In genomic region chr2:26299488-26300092, GRCh38 we compare ENCODE assay signal across 8 cellular contexts. TPM values are rescaled to one million over a fixed set of nuclear protein-coding genes. Genes with fewer than 3 reads are reported as not detected.
DNase-seq lines count a peak whose midpoint lies in the region; ATAC-seq and TF ChIP-seq lines count a peak whose summit lies in the region.

No MANE protein-coding gene starts in this region.

- no peak for TF ChIP-seq CTCF in epithelial cell of proximal tubule (conservative IDR thresholded peaks at IDR 0.05; ENCODE audit: low read depth, low read length)
- TF ChIP-seq CTCF in osteocyte (IDR thresholded peaks at IDR 0.05) = no peak

- H3K27ac Mint-ChIP-seq in osteocyte (ENCODE audit: unreplicated experiment) = no peak overlapping the region

- H3K27ac ChIP-seq in SJCRH30 (peak overlapping the region; percentile 75), muscle layer of colon (ENCODE audit: low read depth, low read length) (peak overlapping the region; percentile 86)

- DNase-seq in stimulated activated CD4-positive, alpha-beta T cell treated with anti-CD3 and anti-CD28 coated beads, Interleukin-4, amount 100 ng/mL, for 1 hour = peak; percentile 16
- DNase-seq in stimulated activated CD4-positive, alpha-beta T cell treated with anti-CD3 and anti-CD28 coated beads, Interleukin-12 subunit alpha, Interleukin-12 subunit beta, amount 100 ng/mL, for 4 hours = no peak
- peak; percentile 79 to 86 for DNase-seq in SJCRH30
- no peak for DNase-seq in epithelial cell of proximal tubule (ENCODE audit: low read depth)
- DNase-seq in GDM1 (lab: John Stamatoyannopoulos, UW) = no peak
- DNase-seq in osteocyte (ENCODE audit: extremely low spot score, unreplicated experiment) = no peak

- H3K9me3 ChIP-seq in SJCRH30 (replicated peaks) (no peaks in the 10 kb centered on the region), muscle layer of colon (ENCODE audit: low read length) (no peaks in the 10 kb centered on the region)

- no peaks in the 10 kb centered on the region for H3K27me3 ChIP-seq in SJCRH30
- H3K27me3 ChIP-seq in muscle layer of colon (ENCODE audit: control insufficient read depth in 1 of 2, insufficient read depth in 2 of 2, low read length in 2 of 2) = no peaks in the 10 kb centered on the region

- no peaks in the 10 kb centered on the region for H3K4me1 Mint-ChIP-seq in osteocyte (ENCODE audit: unreplicated experiment)

- no peaks in the 10 kb centered on the region for H3K9me3 Mint-ChIP-seq in osteocyte (ENCODE audit: unreplicated experiment)

- H3K4me3 Mint-ChIP-seq in osteocyte (ENCODE audit: unreplicated experiment) = no peak overlapping the region

- H3K4me1 ChIP-seq in SJCRH30 = peaks cover 4% of the 10 kb centered on the region; the same call in 1 of the 2 replicates
- peaks cover 17% of the 10 kb centered on the region for H3K4me1 ChIP-seq in muscle layer of colon (ENCODE audit: insufficient read depth, low read length)

- H3K36me3 ChIP-seq in SJCRH30 (no peaks in the 10 kb centered on the region), muscle layer of colon (ENCODE audit: insufficient read depth, low read length) (no peaks in the 10 kb centered on the region)

- no peaks in the 10 kb centered on the region for H3K36me3 Mint-ChIP-seq in osteocyte (ENCODE audit: unreplicated experiment)

- peak overlapping the region; percentile 85 for H3K9ac ChIP-seq in muscle layer of colon (ENCODE audit: low read length)

- peak overlapping the region; percentile 64 for H3K4me3 ChIP-seq in SJCRH30
- H3K4me3 ChIP-seq in epithelial cell of proximal tubule (ENCODE audit: low read depth, low read length) = peak overlapping the region; percentile 67
- peak overlapping the region; percentile 34 to 95 for H3K4me3 ChIP-seq in muscle layer of colon (ENCODE audit: low read depth in 1 of 2, low read length in 2 of 2)

- ATAC-seq in GM18517 (IDR thresholded peaks at IDR 0.05; ENCODE audit: unreplicated experiment) = no peak

- no peaks in the 10 kb centered on the region for H3K27me3 Mint-ChIP-seq in osteocyte (ENCODE audit: unreplicated experiment)

RNA-seq across cellular contexts. Expression of gene SELENOI, which starts 46.4 kb away (rescaled TPM):
- total RNA-seq in SJCRH30 (2014; rRNA removed; shearing (Covaris generic)) = 57.3 and 63.0 TPM in 2 replicates
- total RNA-seq in epithelial cell of proximal tubule (19.3 and 27.1 TPM in 2 replicates), osteocyte (13.3 and 16.1 TPM in 2 replicates)

RNA-seq across cellular contexts. Expression of gene ADGRF3, which starts 47.0 kb away (rescaled TPM):
- 0.14 and 0.71 TPM in 2 replicates for total RNA-seq in SJCRH30 (2014; rRNA removed; shearing (Covaris generic))
- total RNA-seq in epithelial cell of proximal tubule (0.69 TPM in 1 of 2 replicates, not detected in the other), osteocyte (0.24 and 0.56 TPM in 2 replicates)

RNA-seq across cellular contexts. Expression of gene HADHB, which starts 54.9 kb away (rescaled TPM):
- total RNA-seq in SJCRH30 (2014; rRNA removed; shearing (Covaris generic)) = 150 and 154 TPM in 2 replicates
- total RNA-seq in epithelial cell of proximal tubule = 71.1 and 77.8 TPM in 2 replicates
- total RNA-seq in osteocyte = 93.1 and 98.5 TPM in 2 replicates

RNA-seq across cellular contexts. Expression of gene HADHA, which starts 55.2 kb away (rescaled TPM):
- 168 and 172 TPM in 2 replicates for total RNA-seq in SJCRH30 (2014; rRNA removed; shearing (Covaris generic))
- total RNA-seq in epithelial cell of proximal tubule (89.0 and 105 TPM in 2 replicates), osteocyte (114 and 124 TPM in 2 replicates)

Comparison
In these comparisons a context has a peak if more than half of its experiments do, and no peak if none do; other contexts are left out.
1. DNase-seq: peak in stimulated activated CD4-positive, alpha-beta T cell treated with anti-CD3 and anti-CD28 coated beads, Interleukin-4, amount 100 ng/mL, for 1 hour (single experiment) and SJCRH30 (2 of 2); none in stimulated activated CD4-positive, alpha-beta T cell treated with anti-CD3 and anti-CD28 coated beads, Interleukin-12 subunit alpha, Interleukin-12 subunit beta, amount 100 ng/mL, for 4 hours (single experiment), epithelial cell of proximal tubule (single experiment), GDM1 (single experiment) and osteocyte (single experiment).
2. Peak in every context shown above with its lines, with median percentiles within 50 percentile points of each other: H3K4me3 ChIP-seq.